14 cellular contexts compared by ENCODE assay signal in genomic region chr11:46305295-46305694, GRCh38. TPM values are rescaled to one million over a fixed set of nuclear protein-coding genes. Genes with fewer than 3 reads are reported as not detected.
DNase-seq lines count a peak whose midpoint lies in the region; ATAC-seq and TF ChIP-seq lines count a peak whose summit lies in the region.
"Had no signal": no experiment of that assay in that cellular context is flagged by ENCODE, and none has a peak within 500 bp of the region (broad histone marks: within the 10 kb centered on the region; RNA-seq: fewer than 3 reads in every experiment).

No MANE protein-coding gene starts in this region.

- no peaks in the 10 kb centered on the region for H3K36me3 Mint-ChIP-seq in progenitor cell of endocrine pancreas (ENCODE audit: insufficient read depth)
- H3K36me3 Mint-ChIP-seq: CD4-positive, CD25-positive, alpha-beta regulatory T cell; naive B cell had no signal

- H3K4me2 ChIP-seq in mammary epithelial cell (ENCODE audit: insufficient read depth, low read depth, low read length), result no peak overlapping the region

- no peaks in the 10 kb centered on the region for H3K27me3 ChIP-seq in cardiac muscle cell
- H3K27me3 ChIP-seq in right atrium auricular region, result no peaks in the 10 kb centered on the region
- H3K27me3 ChIP-seq in mammary epithelial cell (ENCODE audit: insufficient read depth, low read length), result no peaks in the 10 kb centered on the region
- H3K27me3 ChIP-seq: dorsolateral prefrontal cortex had no signal

- H3K4me3 ChIP-seq in cardiac muscle cell (no peak overlapping the region), right atrium auricular region (no peak overlapping the region), mammary epithelial cell (replicated peaks in 1 of 3; ENCODE audit: insufficient read depth in 1 of 3, low read depth in 2 of 3, low read length in 3 of 3) (no peak overlapping the region)
- H3K4me3 ChIP-seq: dorsolateral prefrontal cortex had no signal

- no peak overlapping the region for H3K9ac ChIP-seq in mammary epithelial cell (ENCODE audit: insufficient read depth, low read length)

- ATAC-seq in HG03354 (IDR thresholded peaks at IDR 0.05; ENCODE audit: poor library complexity, severe bottlenecking, unreplicated experiment) (no peak), GM18868 (IDR thresholded peaks at IDR 0.05; ENCODE audit: unreplicated experiment) (no peak)

- H3K9me3 Mint-ChIP-seq in progenitor cell of endocrine pancreas (ENCODE audit: low read depth), result no peaks in the 10 kb centered on the region
- H3K9me3 Mint-ChIP-seq: CD4-positive, CD25-positive, alpha-beta regulatory T cell; naive B cell had no signal

- peak overlapping the region; percentile 59 for H3K27ac Mint-ChIP-seq in progenitor cell of endocrine pancreas
- H3K27ac Mint-ChIP-seq: CD4-positive, CD25-positive, alpha-beta regulatory T cell; naive B cell had no signal

- no peaks in the 10 kb centered on the region for H3K27me3 Mint-ChIP-seq in progenitor cell of endocrine pancreas

- H3K27ac ChIP-seq in cardiac muscle cell, result no peak overlapping the region
- H3K27ac ChIP-seq in right atrium auricular region, result no peak overlapping the region
- no peak overlapping the region for H3K27ac ChIP-seq in mammary epithelial cell (ENCODE audit: insufficient read depth, low read depth, low read length)
- H3K27ac ChIP-seq: dorsolateral prefrontal cortex had no signal

- H3K4me1 ChIP-seq in cardiac muscle cell (ENCODE audit: low read depth), result no peaks in the 10 kb centered on the region
- H3K4me1 ChIP-seq in right atrium auricular region, result peaks cover 0 to 6% of the 10 kb centered on the region in 2 donors
- H3K4me1 ChIP-seq in mammary epithelial cell (ENCODE audit: insufficient read depth, low read length), result peaks cover 2% of the 10 kb centered on the region

- H3K4me1 Mint-ChIP-seq in progenitor cell of endocrine pancreas (ENCODE audit: low read depth), result peaks cover 10% of the 10 kb centered on the region

- intact Hi-C loops in mammary epithelial cell (cut with micrococcal nuclease), result no loop called here

- no peaks in the 10 kb centered on the region for H3K79me2 ChIP-seq in mammary epithelial cell (ENCODE audit: insufficient read depth, low read length)

- no peaks in the 10 kb centered on the region for H4K20me1 ChIP-seq in mammary epithelial cell (ENCODE audit: insufficient read depth, low read length)

- DNase-seq in cardiac muscle cell (ENCODE audit: low read depth in 1 of 2, low spot score in 1 of 2) (peak in 1 of 2 donors; percentile 81), right atrium auricular region (ENCODE audit: low spot score) (no peak), NOMO-1 (lab: John Stamatoyannopoulos, UW; ENCODE audit: unreplicated experiment in 2 of 2) (peak; percentile 88 to 94), mammary epithelial cell (no peak), progenitor cell of endocrine pancreas (ENCODE audit: low spot score, unreplicated experiment) (no peak), NCI-H1105 (lab: John Stamatoyannopoulos, UW) (no peak)
- DNase-seq: activated T-cell treated with anti-CD3 and anti-CD28 coated beads, Interleukin-2, amount 50 U/mL, for 48 hours; dorsolateral prefrontal cortex; naive B cell; NCI-H2171 treated with DMSO at 0.1 percent for 48 hours; stimulated activated CD4-positive, alpha-beta T cell treated with anti-CD3 and anti-CD28 coated beads, Interleukin-1b, Interleukin-23, amount 100 ng/mL, for 48 hours had no signal

- H2AFZ ChIP-seq in mammary epithelial cell (ENCODE audit: low read depth, low read length), result peak overlapping the region; percentile 1

- H3K9me3 ChIP-seq in cardiac muscle cell (ENCODE audit: low read depth) (no peaks in the 10 kb centered on the region), right atrium auricular region (no peaks in the 10 kb centered on the region), mammary epithelial cell (replicated peaks; ENCODE audit: insufficient read depth, low read length) (no peaks in the 10 kb centered on the region)

- BruUV-seq in mammary epithelial cell (replicated peaks; lab: Mats Ljungman, UMichigan), result no TSS peak

- no peaks in the 10 kb centered on the region for H3K36me3 ChIP-seq in cardiac muscle cell
- H3K36me3 ChIP-seq in right atrium auricular region, result no peaks in the 10 kb centered on the region
- H3K36me3 ChIP-seq in mammary epithelial cell (ENCODE audit: insufficient read depth, low read length), result no peaks in the 10 kb centered on the region

- no peak overlapping the region for H3K4me3 Mint-ChIP-seq in progenitor cell of endocrine pancreas (ENCODE audit: low read depth)
- H3K4me3 Mint-ChIP-seq: CD4-positive, CD25-positive, alpha-beta regulatory T cell; naive B cell had no signal

- CTCF ChIA-PET in mammary epithelial cell (lab: Charles Lee; ENCODE audit: low non-redundant PET), result interaction anchor here (0.5 kb wide), 1 partner anchor 341 kb away, joined by 4 read pairs; no protein-coding TSS in a partner anchor

- dilution Hi-C loops in mammary epithelial cell (cut with HindIII; ENCODE audit: low sequenced_read_pairs), result no loop called here

- 17% methylated on average over 2 of the region's 6 CpGs for WGBS in mammary epithelial cell (ENCODE audit: low coverage, missing lambda C conversion rate)

- in situ Hi-C loops in mammary epithelial cell (cut with MboI; ENCODE audit: low sequenced_read_pairs in 2 of 2), result loop anchor here in 1 of 2 donors (5.0 kb wide), 1 partner anchor 58 kb away; no protein-coding TSS in a partner anchor

- peak; percentile 36 for TF ChIP-seq CTCF in cardiac muscle cell (IDR thresholded peaks at IDR 0.05; ENCODE audit: low read depth, low read length)
- no peak for TF ChIP-seq CTCF in right atrium auricular region (IDR thresholded peaks at IDR 0.05)
- peak; percentile 13 to 27 for TF ChIP-seq CTCF in mammary epithelial cell (conservative IDR thresholded peaks at IDR 0.05 in 1 of 2, IDR thresholded peaks at IDR 0.05 in 1 of 2; ENCODE audit: extremely low read depth in 1 of 2, insufficient read depth in 1 of 2, low read depth in 1 of 2, low read length in 2 of 2)
- no peak for TF ChIP-seq CTCF in progenitor cell of endocrine pancreas (IDR thresholded peaks at IDR 0.05; ENCODE audit: unreplicated experiment)

RNA-seq across cellular contexts. Expression of gene CREB3L1, which starts 27.8 kb away (rescaled TPM):
- total RNA-seq in cardiac muscle cell (3.8 and 4.3 TPM in 2 replicates), right atrium auricular region (10 to 100 TPM in 1 of 2 donors, 1 to 10 TPM in 1; 5.4 to 15.1 TPM), mammary epithelial cell (under 1 TPM in 1 of 2 donors, not detected in 1; 0.17 TPM), progenitor cell of endocrine pancreas (9.5 and 9.6 TPM in 2 replicates)
- polyA plus RNA-seq in cardiac muscle cell (11.7 and 14.1 TPM in 2 replicates), mammary epithelial cell (not detected)
- polyA minus RNA-seq in mammary epithelial cell, result not detected
- total RNA-seq: CD4-positive, CD25-positive, alpha-beta regulatory T cell had no signal
- polyA plus RNA-seq: CD4-positive, CD25-positive, alpha-beta regulatory T cell had no signal

RNA-seq across cellular contexts. Expression of gene DGKZ, which starts 42.0 kb away (rescaled TPM):
- total RNA-seq in cardiac muscle cell (81.8 TPM in 2 replicates), right atrium auricular region (100 to 1,000 TPM in 1 of 2 donors, 10 to 100 TPM in 1; 91.7 to 116 TPM), mammary epithelial cell (10 to 100 TPM; 80.7 to 83.6 TPM), progenitor cell of endocrine pancreas (55.1 and 58.3 TPM in 2 replicates)
- polyA plus RNA-seq in cardiac muscle cell (48.3 and 48.5 TPM in 2 replicates), mammary epithelial cell (71.3 TPM)
- 90.3 TPM for polyA minus RNA-seq in mammary epithelial cell

Comparison
In these comparisons a context has a peak if more than half of its experiments do, and no peak if none do; other contexts are left out.
1. CTCF ChIP-seq: peak in cardiac muscle cell (single experiment) and mammary epithelial cell (2 of 2); none in right atrium auricular region (0 of 2) and progenitor cell of endocrine pancreas (single experiment).
2. DNase-seq: peak in NOMO-1 (2 of 2); none in right atrium auricular region (single experiment), mammary epithelial cell (single experiment), progenitor cell of endocrine pancreas (single experiment) and NCI-H1105 (single experiment).